In the genomic region with DNA sequence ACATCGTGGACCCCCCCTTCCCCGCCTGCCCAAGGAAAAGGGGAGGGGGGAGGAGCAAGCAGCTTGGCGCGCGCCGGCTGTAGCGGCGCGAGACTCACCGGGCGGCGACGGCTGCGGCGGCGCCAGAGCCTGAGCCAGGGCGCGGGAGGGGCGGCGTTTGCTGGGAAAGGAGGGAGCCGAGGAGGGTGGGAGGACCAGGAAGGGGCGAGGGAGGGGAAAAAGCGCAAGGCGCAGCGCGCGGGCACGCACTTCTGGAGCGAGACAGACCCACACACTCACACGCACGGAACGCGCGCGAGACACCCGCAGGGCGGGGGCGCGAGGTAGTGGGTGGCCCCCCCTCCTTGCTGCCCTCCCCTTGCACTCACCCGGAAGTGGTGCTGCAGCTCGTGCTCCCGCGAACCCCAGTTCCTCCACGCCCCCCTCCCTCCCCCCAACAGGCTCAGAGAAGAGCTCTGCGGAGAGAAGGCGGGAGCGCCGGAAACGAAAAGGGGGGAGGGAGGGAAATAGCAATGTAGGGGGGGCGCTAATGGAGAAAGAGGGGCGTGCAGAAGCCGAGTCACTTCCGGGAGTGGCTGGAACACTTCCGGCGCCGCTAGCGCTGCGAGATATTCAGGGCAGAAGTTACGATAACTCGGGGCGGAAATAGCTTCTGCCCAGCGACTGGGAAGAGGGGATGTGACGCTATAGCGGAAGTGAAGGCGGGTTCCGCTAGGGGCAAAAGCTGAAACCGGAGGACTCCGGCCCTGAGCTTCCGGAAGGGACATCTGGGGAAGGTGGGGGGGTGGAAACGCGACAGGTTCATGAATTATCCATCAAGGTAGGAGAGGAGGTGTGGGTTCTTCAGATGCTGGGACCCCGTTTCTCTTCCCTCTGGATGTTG, we compare ENCODE assay signal across 1 cellular context.
A peak's percentile ranks its signal among the peaks of the same experiment; 100 is the strongest.
TF ChIP-seq lines count a peak whose summit lies in the region.

ZNF384 (minus strand) TSS at position 376 of the 883 bp plus-strand sequence. CDS start 9,855 bp downstream, outside the sequence.

TF ChIP-seq in HEK293, 187 proteins besides CTCF, POLR2A, EP300 and RAD21 (continued from another document):
- TF ChIP-seq ZNF645 (tag by site-specific recombination; IDR thresholded peaks at IDR 0.05) (peak; percentile 81; the same call in 1 of the 2 replicates), ZNF184 (tag by site-specific recombination; IDR thresholded peaks at IDR 0.05) (0 out of 2 replicates have a peak, but pooled peaks have one; percentile 47), ZNF280D (tag by site-specific recombination; IDR thresholded peaks at IDR 0.05) (no peak), ZNF211 (tag by site-specific recombination; IDR thresholded peaks at IDR 0.05; ENCODE audit: low read depth) (no peak), ZNF114 (tag by site-specific recombination; IDR thresholded peaks at IDR 0.05) (no peak), MYNN (tag by site-specific recombination; IDR thresholded peaks at IDR 0.05; ENCODE audit: borderline replicate concordance) (0 out of 2 replicates have a peak, but pooled peaks have one; percentile 12), WT1 (tag by site-specific recombination; IDR thresholded peaks at IDR 0.05) (peak; percentile 81), ZXDB (tag by site-specific recombination; IDR thresholded peaks at IDR 0.05) (peak; percentile 96), ZNF2 (tag by site-specific recombination; IDR thresholded peaks at IDR 0.05) (peak; percentile 59; the same call in 1 of the 2 replicates), ZEB2 (tag by site-specific recombination; IDR thresholded peaks at IDR 0.05) (peak; percentile 81), MZF1 (tag by site-specific recombination; IDR thresholded peaks at IDR 0.05; ENCODE audit: borderline replicate concordance) (0 out of 2 replicates have a peak, but pooled peaks have one; percentile 26), ZNF660 (tag by site-specific recombination; IDR thresholded peaks at IDR 0.05) (peak; percentile 46; the same call in 1 of the 2 replicates), KLF7 (tag by site-specific recombination; IDR thresholded peaks at IDR 0.05; ENCODE audit: borderline replicate concordance) (peak; percentile 76), ZIC2 (tag by site-specific recombination; IDR thresholded peaks at IDR 0.05) (peak; percentile 34; the same call in 1 of the 2 replicates), ZNF785 (tag by site-specific recombination; IDR thresholded peaks at IDR 0.05) (peak; percentile 97), ZNF549 (tag by site-specific recombination; IDR thresholded peaks at IDR 0.05) (no peak)
- TF ChIP-seq, protein P1, sequence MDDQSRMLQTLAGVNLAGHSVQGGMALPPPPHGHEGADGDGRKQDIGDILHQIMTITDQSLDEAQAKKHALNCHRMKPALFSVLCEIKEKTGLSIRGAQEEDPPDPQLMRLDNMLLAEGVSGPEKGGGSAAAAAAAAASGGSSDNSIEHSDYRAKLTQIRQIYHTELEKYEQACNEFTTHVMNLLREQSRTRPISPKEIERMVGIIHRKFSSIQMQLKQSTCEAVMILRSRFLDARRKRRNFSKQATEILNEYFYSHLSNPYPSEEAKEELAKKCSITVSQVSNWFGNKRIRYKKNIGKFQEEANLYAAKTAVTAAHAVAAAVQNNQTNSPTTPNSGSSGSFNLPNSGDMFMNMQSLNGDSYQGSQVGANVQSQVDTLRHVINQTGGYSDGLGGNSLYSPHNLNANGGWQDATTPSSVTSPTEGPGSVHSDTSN (CRISPR knock-in tag; IDR thresholded peaks at IDR 0.05): 0 out of 2 replicates have a peak, but pooled peaks have one; percentile 18
- TF ChIP-seq, protein P2, sequence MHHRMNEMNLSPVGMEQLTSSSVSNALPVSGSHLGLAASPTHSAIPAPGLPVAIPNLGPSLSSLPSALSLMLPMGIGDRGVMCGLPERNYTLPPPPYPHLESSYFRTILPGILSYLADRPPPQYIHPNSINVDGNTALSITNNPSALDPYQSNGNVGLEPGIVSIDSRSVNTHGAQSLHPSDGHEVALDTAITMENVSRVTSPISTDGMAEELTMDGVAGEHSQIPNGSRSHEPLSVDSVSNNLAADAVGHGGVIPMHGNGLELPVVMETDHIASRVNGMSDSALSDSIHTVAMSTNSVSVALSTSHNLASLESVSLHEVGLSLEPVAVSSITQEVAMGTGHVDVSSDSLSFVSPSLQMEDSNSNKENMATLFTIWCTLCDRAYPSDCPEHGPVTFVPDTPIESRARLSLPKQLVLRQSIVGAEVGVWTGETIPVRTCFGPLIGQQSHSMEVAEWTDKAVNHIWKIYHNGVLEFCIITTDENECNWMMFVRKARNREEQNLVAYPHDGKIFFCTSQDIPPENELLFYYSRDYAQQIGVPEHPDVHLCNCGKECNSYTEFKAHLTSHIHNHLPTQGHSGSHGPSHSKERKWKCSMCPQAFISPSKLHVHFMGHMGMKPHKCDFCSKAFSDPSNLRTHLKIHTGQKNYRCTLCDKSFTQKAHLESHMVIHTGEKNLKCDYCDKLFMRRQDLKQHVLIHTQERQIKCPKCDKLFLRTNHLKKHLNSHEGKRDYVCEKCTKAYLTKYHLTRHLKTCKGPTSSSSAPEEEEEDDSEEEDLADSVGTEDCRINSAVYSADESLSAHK (tag by site-specific recombination; IDR thresholded peaks at IDR 0.05): 0 out of 2 replicates have a peak, but pooled peaks have one; percentile 20
- TF ChIP-seq, protein P3, sequence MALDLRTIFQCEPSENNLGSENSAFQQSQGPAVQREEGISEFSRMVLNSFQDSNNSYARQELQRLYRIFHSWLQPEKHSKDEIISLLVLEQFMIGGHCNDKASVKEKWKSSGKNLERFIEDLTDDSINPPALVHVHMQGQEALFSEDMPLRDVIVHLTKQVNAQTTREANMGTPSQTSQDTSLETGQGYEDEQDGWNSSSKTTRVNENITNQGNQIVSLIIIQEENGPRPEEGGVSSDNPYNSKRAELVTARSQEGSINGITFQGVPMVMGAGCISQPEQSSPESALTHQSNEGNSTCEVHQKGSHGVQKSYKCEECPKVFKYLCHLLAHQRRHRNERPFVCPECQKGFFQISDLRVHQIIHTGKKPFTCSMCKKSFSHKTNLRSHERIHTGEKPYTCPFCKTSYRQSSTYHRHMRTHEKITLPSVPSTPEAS (tag by site-specific recombination; IDR thresholded peaks at IDR 0.05): no peak; the same call in none of the 2 replicates
TF ChIP-seq in HEK293: peak in this region for 84.
